Comparison of ENCODE assay signal across 12 cellular contexts in genomic region chr5:148403344-148403743, GRCh38. TPM values are rescaled to one million over a fixed set of nuclear protein-coding genes. Genes with fewer than 3 reads are reported as not detected.
DNase-seq lines count a peak whose midpoint lies in the region; ATAC-seq and TF ChIP-seq lines count a peak whose summit lies in the region.
"Had no signal": no experiment of that assay in that cellular context is flagged by ENCODE, and none has a peak within 500 bp of the region (broad histone marks: within the 10 kb centered on the region; RNA-seq: fewer than 3 reads in every experiment).

No MANE protein-coding gene starts in this region.

- no peak overlapping the region for H3K9ac ChIP-seq in colonic mucosa (ENCODE audit: low read depth in 2 of 2, low read length in 2 of 2)

- H3K4me3 ChIP-seq in PC-9 (no peak overlapping the region), colonic mucosa (no peak overlapping the region)
- H3K4me3 ChIP-seq: gastrocnemius medialis had no signal

- intact Hi-C loops in PC-9 (cut with micrococcal nuclease; ENCODE audit: unreplicated experiment), result no loop called here
- intact Hi-C loops in colonic mucosa (cut with DNase I), result no loop called here

- H3K27ac ChIP-seq in PC-9, result no peak overlapping the region
- no peak overlapping the region for H3K27ac ChIP-seq in colonic mucosa
- H3K27ac ChIP-seq: gastrocnemius medialis had no signal

- peak; percentile 16 for DNase-seq in GM13976 (ENCODE audit: low spot score)
- DNase-seq in central memory CD8-positive, alpha-beta T cell (ENCODE audit: low spot score in 2 of 2), result no peak
- DNase-seq in PC-9, result no peak
- DNase-seq in colonic mucosa, result no peak
- no peak for DNase-seq in activated CD4-positive, alpha-beta T cell treated with anti-CD3 and anti-CD28 coated beads, Interleukin-2, amount 10 ng/mL, durations not matched to agents 7 days and 5 days
- DNase-seq: gastrocnemius medialis, NCI-H2081 treated with DMSO at 0.1 percent for 48 hours had no signal

- in situ Hi-C loops in GM13976 (cut with MboI; ENCODE audit: low sequenced_read_pairs, unreplicated experiment), result no loop called here

- CTCF ChIA-PET in PC-9 (lab: Charles Lee), result no interaction called here
- CTCF ChIA-PET in activated CD4-positive, alpha-beta T cell treated with anti-CD3 and anti-CD28 coated beads, Interleukin-2, amount 10 ng/mL, durations not matched to agents 7 days and 5 days (lab: Charles Lee), result no interaction called here

- no peaks in the 10 kb centered on the region for H3K9me2 ChIP-seq in PC-9 (ENCODE audit: insufficient read depth)

- peaks cover 17% of the 10 kb centered on the region for H3K79me2 ChIP-seq in PC-9 (ENCODE audit: low read depth)

- peaks cover 20% of the 10 kb centered on the region for H3F3A ChIP-seq in PC-9 (ENCODE audit: insufficient read depth, low read depth)

- H3K4me1 ChIP-seq in PC-9 (replicated peaks; ENCODE audit: insufficient read depth) (peaks cover 15% of the 10 kb centered on the region), colonic mucosa (no peaks in the 10 kb centered on the region)

- no peak overlapping the region for H2AFZ ChIP-seq in PC-9

- no peaks in the 10 kb centered on the region for H4K20me1 ChIP-seq in PC-9 (ENCODE audit: insufficient read depth)

- H3K36me3 ChIP-seq in PC-9 (ENCODE audit: low read depth) (peaks cover 66% of the 10 kb centered on the region), colonic mucosa (peaks cover 24% of the 10 kb centered on the region)

- H3K9me3 ChIP-seq in PC-9 (ENCODE audit: insufficient read depth, low read depth), result no peaks in the 10 kb centered on the region
- no peaks in the 10 kb centered on the region for H3K9me3 ChIP-seq in colonic mucosa
- H3K9me3 ChIP-seq: gastrocnemius medialis had no signal

- H3K9me3 Mint-ChIP-seq in central memory CD8-positive, alpha-beta T cell, result no peaks in the 10 kb centered on the region
- H3K9me3 Mint-ChIP-seq in activated CD4-positive, alpha-beta T cell treated with anti-CD3 and anti-CD28 coated beads, Interleukin-2, amount 10 ng/mL, durations not matched to agents 7 days and 5 days, result no peaks in the 10 kb centered on the region
- H3K9me3 Mint-ChIP-seq: brain, nephron had no signal

- H3K4me1 Mint-ChIP-seq in central memory CD8-positive, alpha-beta T cell, result peaks cover 31% of the 10 kb centered on the region
- peaks cover 16% of the 10 kb centered on the region for H3K4me1 Mint-ChIP-seq in activated CD4-positive, alpha-beta T cell treated with anti-CD3 and anti-CD28 coated beads, Interleukin-2, amount 10 ng/mL, durations not matched to agents 7 days and 5 days
- H3K4me1 Mint-ChIP-seq: brain had no signal

- BruUV-seq in PC-9 (replicated peaks; lab: Mats Ljungman, UMichigan), result no TSS peak

- ATAC-seq in GM21423 (IDR thresholded peaks at IDR 0.05; ENCODE audit: unreplicated experiment) (peak; percentile 84), HG03442 (IDR thresholded peaks at IDR 0.05; ENCODE audit: unreplicated experiment) (peak; percentile 80), GM19452 (IDR thresholded peaks at IDR 0.05; ENCODE audit: unreplicated experiment) (no peak)
- peak; percentile 28 for ATAC-seq in central memory CD8-positive, alpha-beta T cell (replicated peaks; ENCODE audit: extremely low read depth, poor library complexity, severe bottlenecking)

- peaks cover 64% of the 10 kb centered on the region for H3K36me3 Mint-ChIP-seq in central memory CD8-positive, alpha-beta T cell (ENCODE audit: insufficient read depth)
- H3K36me3 Mint-ChIP-seq in activated CD4-positive, alpha-beta T cell treated with anti-CD3 and anti-CD28 coated beads, Interleukin-2, amount 10 ng/mL, durations not matched to agents 7 days and 5 days (ENCODE audit: low read depth), result peaks cover 72% of the 10 kb centered on the region

- H3K27ac Mint-ChIP-seq in central memory CD8-positive, alpha-beta T cell (ENCODE audit: low read depth), result no peak overlapping the region
- no peak overlapping the region for H3K27ac Mint-ChIP-seq in activated CD4-positive, alpha-beta T cell treated with anti-CD3 and anti-CD28 coated beads, Interleukin-2, amount 10 ng/mL, durations not matched to agents 7 days and 5 days
- H3K27ac Mint-ChIP-seq: nephron had no signal

- H3K27me3 Mint-ChIP-seq in central memory CD8-positive, alpha-beta T cell, result no peaks in the 10 kb centered on the region
- H3K27me3 Mint-ChIP-seq in activated CD4-positive, alpha-beta T cell treated with anti-CD3 and anti-CD28 coated beads, Interleukin-2, amount 10 ng/mL, durations not matched to agents 7 days and 5 days, result no peaks in the 10 kb centered on the region
- H3K27me3 Mint-ChIP-seq: brain had no signal

- no peak overlapping the region for H3K4me3 Mint-ChIP-seq in central memory CD8-positive, alpha-beta T cell
- no peak overlapping the region for H3K4me3 Mint-ChIP-seq in activated CD4-positive, alpha-beta T cell treated with anti-CD3 and anti-CD28 coated beads, Interleukin-2, amount 10 ng/mL, durations not matched to agents 7 days and 5 days
- H3K4me3 Mint-ChIP-seq: brain, nephron had no signal

- TF ChIP-seq CTCF in GM13976 (IDR thresholded peaks at IDR 0.05; ENCODE audit: borderline replicate concordance, control extremely low read depth, extremely low read depth, insufficient read depth, missing control alignments), result no peak
- TF ChIP-seq CTCF in PC-9 (conservative IDR thresholded peaks at IDR 0.05), result no peak
- no peak for TF ChIP-seq CTCF in colonic mucosa (IDR thresholded peaks at IDR 0.05)

- POLR2A ChIA-PET in PC-9 (lab: Charles Lee; ENCODE audit: unreplicated experiment), result no interaction called here
- POLR2A ChIA-PET in activated CD4-positive, alpha-beta T cell treated with anti-CD3 and anti-CD28 coated beads, Interleukin-2, amount 10 ng/mL, durations not matched to agents 7 days and 5 days (lab: Charles Lee), result interaction anchor here (0.8 kb wide), 1 partner anchor 87 kb away, joined by 6 read pairs; no protein-coding TSS in a partner anchor

- H3K4me2 ChIP-seq in PC-9, result no peak overlapping the region

- H3K27me3 ChIP-seq in PC-9 (ENCODE audit: insufficient read depth, low read depth), result no peaks in the 10 kb centered on the region
- H3K27me3 ChIP-seq in colonic mucosa, result no peaks in the 10 kb centered on the region
- H3K27me3 ChIP-seq: gastrocnemius medialis had no signal

RNA-seq across cellular contexts. Expression of gene FBXO38, which starts 19.6 kb away (rescaled TPM):
- total RNA-seq in PC-9 (2021), result 39.2 and 49.8 TPM in 2 replicates
- 10 to 100 TPM; 38.2 to 45.1 TPM for total RNA-seq in colonic mucosa
- total RNA-seq in activated CD4-positive, alpha-beta T cell treated with anti-CD3 and anti-CD28 coated beads, Interleukin-2, amount 10 ng/mL, durations not matched to agents 7 days and 5 days, result 10 to 100 TPM; 48.5 to 53.1 TPM
